ENCODE assay signal across 1 cellular context in the genomic region with DNA sequence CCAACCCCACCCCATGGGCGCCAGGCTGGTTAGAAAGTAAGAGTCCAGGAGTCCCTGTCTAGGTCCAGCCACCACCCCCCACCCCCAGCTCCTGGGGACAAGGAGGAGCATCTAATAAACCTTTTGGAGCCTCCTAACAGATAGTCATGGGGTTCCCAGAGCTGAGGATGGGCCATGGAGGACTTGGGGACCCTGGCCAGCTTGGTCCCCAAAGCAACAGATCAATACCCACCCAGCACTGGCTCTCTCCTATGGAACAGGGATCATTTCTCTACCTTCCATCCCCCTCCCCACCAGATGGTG.
TF ChIP-seq lines count a peak whose summit lies in the region.

No MANE protein-coding gene starts in this region.

TF ChIP-seq in SK-N-SH treated with all-trans-retinoic acid at 6 μM for 48 hours, 23 proteins besides CTCF, POLR2A, EP300 and RAD21:
- TF ChIP-seq ZFP30 (CRISPR knock-in tag; IDR thresholded peaks at IDR 0.05): no peak
- no peak for TF ChIP-seq ZFP3 (CRISPR knock-in tag; IDR thresholded peaks at IDR 0.05)
- TF ChIP-seq, protein P1, sequence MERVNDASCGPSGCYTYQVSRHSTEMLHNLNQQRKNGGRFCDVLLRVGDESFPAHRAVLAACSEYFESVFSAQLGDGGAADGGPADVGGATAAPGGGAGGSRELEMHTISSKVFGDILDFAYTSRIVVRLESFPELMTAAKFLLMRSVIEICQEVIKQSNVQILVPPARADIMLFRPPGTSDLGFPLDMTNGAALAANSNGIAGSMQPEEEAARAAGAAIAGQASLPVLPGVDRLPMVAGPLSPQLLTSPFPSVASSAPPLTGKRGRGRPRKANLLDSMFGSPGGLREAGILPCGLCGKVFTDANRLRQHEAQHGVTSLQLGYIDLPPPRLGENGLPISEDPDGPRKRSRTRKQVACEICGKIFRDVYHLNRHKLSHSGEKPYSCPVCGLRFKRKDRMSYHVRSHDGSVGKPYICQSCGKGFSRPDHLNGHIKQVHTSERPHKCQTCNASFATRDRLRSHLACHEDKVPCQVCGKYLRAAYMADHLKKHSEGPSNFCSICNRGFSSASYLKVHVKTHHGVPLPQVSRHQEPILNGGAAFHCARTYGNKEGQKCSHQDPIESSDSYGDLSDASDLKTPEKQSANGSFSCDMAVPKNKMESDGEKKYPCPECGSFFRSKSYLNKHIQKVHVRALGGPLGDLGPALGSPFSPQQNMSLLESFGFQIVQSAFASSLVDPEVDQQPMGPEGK (CRISPR knock-in tag; IDR thresholded peaks at IDR 0.05; ENCODE audit: borderline replicate concordance): no peak
- TF ChIP-seq ZNF70 (CRISPR knock-in tag; IDR thresholded peaks at IDR 0.05): no peak
- TF ChIP-seq PPARA (CRISPR knock-in tag; IDR thresholded peaks at IDR 0.05; ENCODE audit: borderline replicate concordance): no peak
- TF ChIP-seq TCF4 (CRISPR knock-in tag; IDR thresholded peaks at IDR 0.05; ENCODE audit: borderline replicate concordance): no peak
- TF ChIP-seq BACH2 (CRISPR knock-in tag; IDR thresholded peaks at IDR 0.05; ENCODE audit: borderline replicate concordance): no peak
- TF ChIP-seq, protein P2, sequence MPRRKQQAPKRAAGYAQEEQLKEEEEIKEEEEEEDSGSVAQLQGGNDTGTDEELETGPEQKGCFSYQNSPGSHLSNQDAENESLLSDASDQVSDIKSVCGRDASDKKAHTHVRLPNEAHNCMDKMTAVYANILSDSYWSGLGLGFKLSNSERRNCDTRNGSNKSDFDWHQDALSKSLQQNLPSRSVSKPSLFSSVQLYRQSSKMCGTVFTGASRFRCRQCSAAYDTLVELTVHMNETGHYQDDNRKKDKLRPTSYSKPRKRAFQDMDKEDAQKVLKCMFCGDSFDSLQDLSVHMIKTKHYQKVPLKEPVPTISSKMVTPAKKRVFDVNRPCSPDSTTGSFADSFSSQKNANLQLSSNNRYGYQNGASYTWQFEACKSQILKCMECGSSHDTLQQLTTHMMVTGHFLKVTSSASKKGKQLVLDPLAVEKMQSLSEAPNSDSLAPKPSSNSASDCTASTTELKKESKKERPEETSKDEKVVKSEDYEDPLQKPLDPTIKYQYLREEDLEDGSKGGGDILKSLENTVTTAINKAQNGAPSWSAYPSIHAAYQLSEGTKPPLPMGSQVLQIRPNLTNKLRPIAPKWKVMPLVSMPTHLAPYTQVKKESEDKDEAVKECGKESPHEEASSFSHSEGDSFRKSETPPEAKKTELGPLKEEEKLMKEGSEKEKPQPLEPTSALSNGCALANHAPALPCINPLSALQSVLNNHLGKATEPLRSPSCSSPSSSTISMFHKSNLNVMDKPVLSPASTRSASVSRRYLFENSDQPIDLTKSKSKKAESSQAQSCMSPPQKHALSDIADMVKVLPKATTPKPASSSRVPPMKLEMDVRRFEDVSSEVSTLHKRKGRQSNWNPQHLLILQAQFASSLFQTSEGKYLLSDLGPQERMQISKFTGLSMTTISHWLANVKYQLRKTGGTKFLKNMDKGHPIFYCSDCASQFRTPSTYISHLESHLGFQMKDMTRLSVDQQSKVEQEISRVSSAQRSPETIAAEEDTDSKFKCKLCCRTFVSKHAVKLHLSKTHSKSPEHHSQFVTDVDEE (CRISPR knock-in tag; IDR thresholded peaks at IDR 0.05): no peak
- no peak for TF ChIP-seq ARNTL (CRISPR knock-in tag; IDR thresholded peaks at IDR 0.05; ENCODE audit: borderline replicate concordance, low read depth)
- no peak for TF ChIP-seq OSR1 (CRISPR knock-in tag; IDR thresholded peaks at IDR 0.05)
